Comparison of ENCODE assay signal across 12 cellular contexts in genomic region chr1:89660086-89660946, GRCh38. TPM values are rescaled to one million over a fixed set of nuclear protein-coding genes. Genes with fewer than 3 reads are reported as not detected.
DNase-seq lines count a peak whose midpoint lies in the region; ATAC-seq, FAIRE-seq and TF ChIP-seq lines count a peak whose summit lies in the region.
"Had no signal": no experiment of that assay in that cellular context is flagged by ENCODE, and none has a peak within 500 bp of the region (broad histone marks: within the 10 kb centered on the region; RNA-seq: fewer than 3 reads in every experiment).

No MANE protein-coding gene starts in this region.

- in situ Hi-C loops in GM12878 (cut with MboI): no loop called here

- TF ChIP-seq POLR2A in GM12878 (IDR thresholded peaks at IDR 0.05; ENCODE audit: low read depth, low read length): no peak

- peaks cover 52% of the 10 kb centered on the region for H3K36me3 ChIP-seq in BLaER1
- H3K36me3 ChIP-seq in GM12878 (ENCODE audit: control insufficient read depth in 2 of 2, insufficient read depth in 2 of 2, low read length in 1 of 2): no peaks in the 10 kb centered on the region

- no peak for TF ChIP-seq CTCF in GM12878 (IDR thresholded peaks at IDR 0.05 in 2 of 3, conservative IDR thresholded peaks at IDR 0.05 in 1 of 3; ENCODE audit: control insufficient read depth in 2 of 3, extremely low read depth in 1 of 3, insufficient read depth in 1 of 3, low read depth in 3 of 3, low read length in 3 of 3)

- POLR2A ChIA-PET in GM12878 (lab: Charles Lee): interaction anchor here (0.9 to 7.3 kb wide), 9 partner anchors 10 to 61 kb away, joined by 3 to 57 read pairs (median 4); no protein-coding TSS in a partner anchor

- no peak overlapping the region for H2AFZ ChIP-seq in GM12878 (ENCODE audit: control insufficient read depth, low read depth, low read length)

- FAIRE-seq in GM12878 (lab: Jason Lieb, UNC): no peak

- DNase-seq in GM03348 (ENCODE audit: low spot score) (peak; percentile 33), GM12878 (ENCODE audit: low read depth, low spot score) (no peak), lung microvascular endothelial cell (ENCODE audit: low read depth in 2 of 2) (peak; percentile 20 to 39), NCI-H128 (lab: John Stamatoyannopoulos, UW; ENCODE audit: unreplicated experiment) (no peak), hippocampal formation (lab: John Stamatoyannopoulos, UW) (no peak), hepatic stellate cell (ENCODE audit: low spot score) (no peak)
- DNase-seq: NCI-H2029; stimulated activated CD8-positive, alpha-beta memory T cell treated with anti-CD3 and anti-CD28 coated beads, Interleukin-4, amount 100 ng/mL, for 48 hours; SW 1271 had no signal

- BruUV-seq in GM12878 (replicated peaks; lab: Mats Ljungman, UMichigan): no TSS peak

- H3K27ac ChIP-seq in BLaER1: peak overlapping the region; percentile 16; the same call in 1 of the 2 replicates
- H3K27ac ChIP-seq in GM12878 (ENCODE audit: control insufficient read depth, insufficient read depth): no peak overlapping the region

- no peaks in the 10 kb centered on the region for H3K27me3 ChIP-seq in BLaER1
- H3K27me3 ChIP-seq in GM12878 (replicated peaks in 1 of 2; ENCODE audit: control insufficient read depth in 2 of 2, insufficient read depth in 2 of 2, low read length in 1 of 2): no peaks in the 10 kb centered on the region

- peak; percentile 12; the same call in 1 of the 3 replicates for ATAC-seq in GM12878
- ATAC-seq in GM19455 (IDR thresholded peaks at IDR 0.05; ENCODE audit: unreplicated experiment): no peak
- ATAC-seq: esophagus mucosa had no signal

- H3K4me3 ChIP-seq in BLaER1 (no peak overlapping the region), GM12878 (no peak overlapping the region)

- CTCF ChIA-PET in GM12878 (lab: Yijun Ruan, JAX): interaction anchor here (0.8 to 7.7 kb wide), 11 partner anchors 8 to 103 kb away, joined by 3 to 68 read pairs (median 5); partner anchors contain the start of gene LRRC8C

- H3K9ac ChIP-seq in BLaER1 (peak overlapping the region; percentile 9; the same call in 1 of the 2 replicates), GM12878 (ENCODE audit: control insufficient read depth, insufficient read depth, low read length) (no peak overlapping the region)

- H3K9me3 ChIP-seq in BLaER1 (peaks cover 50% of the 10 kb centered on the region), GM12878 (replicated peaks; ENCODE audit: control insufficient read depth, insufficient read depth, low read length) (peaks cover 6% of the 10 kb centered on the region; the same call in 2 of the 3 replicates)

- SMC1A ChIA-PET in GM12878 (lab: Charles Lee; ENCODE audit: uncharacterized antibody, unreplicated experiment): interaction anchor here (0.5 to 20.4 kb wide), 14 partner anchors 8 to 113 kb away, joined by 3 to 353 read pairs (median 7); partner anchors contain the start of gene LRRC8C

- RAD21 ChIA-PET in GM12878 (lab: Charles Lee; ENCODE audit: unreplicated experiment): interaction anchor here (0.6 to 7.0 kb wide), 10 partner anchors 9 to 103 kb away, joined by 3 to 76 read pairs (median 8); no protein-coding TSS in a partner anchor

- peaks cover 65% of the 10 kb centered on the region for H3K4me1 ChIP-seq in BLaER1
- peaks cover 20% of the 10 kb centered on the region for H3K4me1 ChIP-seq in GM12878 (ENCODE audit: control insufficient read depth, insufficient read depth, low read length)

- H3K4me2 ChIP-seq in BLaER1: peak overlapping the region; percentile 69
- H3K4me2 ChIP-seq in GM12878 (ENCODE audit: control insufficient read depth, insufficient read depth): no peak overlapping the region

- no peak for TF ChIP-seq RAD21 in GM12878 (IDR thresholded peaks at IDR 0.05; ENCODE audit: insufficient read depth, low read depth, low read length)

- H4K20me1 ChIP-seq in BLaER1: peaks cover 83% of the 10 kb centered on the region
- no peaks in the 10 kb centered on the region for H4K20me1 ChIP-seq in GM12878 (ENCODE audit: control insufficient read depth, insufficient read depth)

- peaks cover 35% of the 10 kb centered on the region for H3K79me2 ChIP-seq in GM12878 (ENCODE audit: control insufficient read depth, insufficient read depth, low read length)

- TF ChIP-seq EP300 in GM12878 (IDR thresholded peaks at IDR 0.05; ENCODE audit: borderline replicate concordance in 1 of 2, control insufficient read depth in 1 of 2, low read depth in 2 of 2, low read length in 2 of 2): no peak

- intact Hi-C loops in GM12878 (cut with micrococcal nuclease; ENCODE audit: unreplicated experiment): no loop called here

- WGBS in GM12878 (ENCODE audit: insufficient coverage, insufficient replicate concordance, low lambda C conversion rate, missing lambda C conversion rate): 95% methylated on average over 3 of the region's 3 CpGs

TF ChIP-seq in GM12878, 131 proteins besides CTCF, POLR2A, EP300 and RAD21:
- TF ChIP-seq NR2F1 (conservative IDR thresholded peaks at IDR 0.05): no peak
- no peak for TF ChIP-seq ZSCAN29 (IDR thresholded peaks at IDR 0.05)
- TF ChIP-seq PAX8 (IDR thresholded peaks at IDR 0.05): no peak
- no peak for TF ChIP-seq ESRRA (IDR thresholded peaks at IDR 0.05; ENCODE audit: low read length)

RNA-seq across cellular contexts. Expression of gene LRRC8C, which starts 27.4 kb away (rescaled TPM):
- 43.9 and 45.4 TPM in 2 replicates for total RNA-seq in GM12878 (2013; cell fraction: nucleolus; rRNA removed)
- total RNA-seq in GM12878 (2014; rRNA removed) (11.7 and 12.9 TPM in 2 replicates), GM12878 (2014; rRNA removed; fragmentation: Illumina TruSeq; extraction: Trizol) (10.0 and 10.5 TPM in 2 replicates), GM12878 (2021) (10.6 and 11.4 TPM in 2 replicates), lung microvascular endothelial cell (13.9 and 16.3 TPM in 2 replicates)
- 1.8 TPM for polyA plus RNA-seq in GM12878 (2011; ENCODE audit: low read depth)
- polyA plus RNA-seq in GM12878 (2011; rRNA removed) (16.3 and 21.7 TPM in 2 replicates), GM12878 (2014; fragmentation: Illumina TruSeq; extraction: Trizol) (13.7 and 16.6 TPM in 2 replicates), GM12878 (2014; fragmentation: Nextera tagmentation; extraction: Ambion mirVana) (1 to 10 TPM; 2.3 to 3.1 TPM), GM12878 (2014; rRNA removed) (6.3 and 7.9 TPM in 2 replicates), GM12878 (2016; fragmentation: Nextera tagmentation; extraction: Ambion mirVana) (10 to 100 TPM; 10.9 to 11.3 TPM)
- 8.5 and 9.4 TPM in 2 replicates for polyA plus RNA-seq in GM12878 (2011; cell fraction: cytosol; rRNA removed)
- polyA plus RNA-seq in GM12878 (2011; cell fraction: nucleus; rRNA removed): 7.8 and 7.9 TPM in 2 replicates
- polyA plus RNA-seq in GM12878 (2012): 2.2 and 2.6 TPM in 2 replicates
- 19.3 and 22.0 TPM in 2 replicates for polyA minus RNA-seq in GM12878 (2011; rRNA and poly(A)+ RNA removed)
- polyA minus RNA-seq in GM12878 (2011; cell fraction: cytosol; rRNA and poly(A)+ RNA removed): 7.1 and 8.2 TPM in 2 replicates
- 7.3 and 12.1 TPM in 2 replicates for polyA minus RNA-seq in GM12878 (2011; cell fraction: nucleus; rRNA and poly(A)+ RNA removed)

Comparison
In these comparisons a context has a peak if more than half of its experiments do, and no peak if none do; other contexts are left out.
1. DNase-seq: peak in GM03348 (single experiment) and lung microvascular endothelial cell (2 of 2); none in GM12878 (single experiment), NCI-H128 (single experiment), hippocampal formation (0 of 2) and hepatic stellate cell (single experiment).